In genomic region chr16:4293822-4294457, GRCh38 we compare ENCODE assay signal across 8 cellular contexts. TPM values are rescaled to one million over a fixed set of nuclear protein-coding genes. Genes with fewer than 3 reads are reported as not detected.
DNase-seq lines count a peak whose midpoint lies in the region; ATAC-seq and TF ChIP-seq lines count a peak whose summit lies in the region.

No MANE protein-coding gene starts in this region.

- POLR2A ChIA-PET in CD8-positive, alpha-beta T cell (lab: Charles Lee): no interaction called here

- H3K36me3 Mint-ChIP-seq in CD8-positive, alpha-beta T cell: no peaks in the 10 kb centered on the region

- H3K36me3 ChIP-seq in left ventricle myocardium inferior (no peaks in the 10 kb centered on the region), gastrocnemius medialis (no peaks in the 10 kb centered on the region)
- no peaks in the 10 kb centered on the region for H3K36me3 ChIP-seq in CD8-positive, alpha-beta T cell (ENCODE audit: insufficient read depth, low read length)

- peak overlapping the region; percentile 52 for H3K27ac ChIP-seq in left ventricle myocardium inferior (replicated peaks)
- peak overlapping the region; percentile 66 to 79 (median 71) for H3K27ac ChIP-seq in gastrocnemius medialis
- no peak overlapping the region for H3K27ac ChIP-seq in CD8-positive, alpha-beta T cell (ENCODE audit: low read depth, low read length)

- H3K27me3 ChIP-seq in left ventricle myocardium inferior (ENCODE audit: low read depth): no peaks in the 10 kb centered on the region
- no peaks in the 10 kb centered on the region for H3K27me3 ChIP-seq in gastrocnemius medialis
- no peaks in the 10 kb centered on the region for H3K27me3 ChIP-seq in CD8-positive, alpha-beta T cell (ENCODE audit: insufficient read depth, low read length)

- peak; percentile 88 to 89 for ATAC-seq in gastrocnemius medialis
- ATAC-seq in CD8-positive, alpha-beta T cell: no peak
- ATAC-seq in GM19395 (IDR thresholded peaks at IDR 0.05; ENCODE audit: unreplicated experiment): no peak

- no peak for TF ChIP-seq POLR2A in gastrocnemius medialis (IDR thresholded peaks at IDR 0.05)
- TF ChIP-seq POLR2A in erythroblast (IDR thresholded peaks at IDR 0.05; ENCODE audit: low read length): no peak

- H3K4me1 ChIP-seq in left ventricle myocardium inferior: peaks cover 40% of the 10 kb centered on the region
- H3K4me1 ChIP-seq in gastrocnemius medialis: peaks cover 38 to 54% of the 10 kb centered on the region in 2 donors
- H3K4me1 ChIP-seq in CD8-positive, alpha-beta T cell (ENCODE audit: insufficient read depth, low read length): peaks cover 2% of the 10 kb centered on the region

- CTCF ChIA-PET in CD8-positive, alpha-beta T cell (lab: Charles Lee): interaction anchor here (0.8 to 1.5 kb wide), 2 partner anchors 29 to 36 kb away, joined by 3 to 5 read pairs; no protein-coding TSS in a partner anchor

- no peak overlapping the region for H3K27ac Mint-ChIP-seq in CD8-positive, alpha-beta T cell

- DNase-seq in NCI-H187 (lab: John Stamatoyannopoulos, UW) (peak; percentile 44 to 66), NCI-H187 treated with DMSO at 0.1 percent for 48 hours (lab: John Stamatoyannopoulos, UW) (no peak), T1000 (lab: John Stamatoyannopoulos, UW) (peak; percentile 54), left ventricle myocardium inferior (peak; percentile 46), gastrocnemius medialis (peak; percentile 66 to 80), erythroblast (lab: John Stamatoyannopoulos, UW) (no peak)
- no peak for DNase-seq in CD8-positive, alpha-beta T cell

- no peaks in the 10 kb centered on the region for H3K9me3 ChIP-seq in left ventricle myocardium inferior (replicated peaks)
- H3K9me3 ChIP-seq in gastrocnemius medialis: no peaks in the 10 kb centered on the region
- no peaks in the 10 kb centered on the region for H3K9me3 ChIP-seq in CD8-positive, alpha-beta T cell (ENCODE audit: low read length)

- TF ChIP-seq CTCF in left ventricle myocardium inferior (IDR thresholded peaks at IDR 0.05; ENCODE audit: borderline replicate concordance) (no peak), gastrocnemius medialis (IDR thresholded peaks at IDR 0.05 in 4 of 5, conservative IDR thresholded peaks at IDR 0.05 in 1 of 5) (no peak)
- TF ChIP-seq CTCF in CD8-positive, alpha-beta T cell (IDR thresholded peaks at IDR 0.05): no peak

- no peaks in the 10 kb centered on the region for H3K27me3 Mint-ChIP-seq in CD8-positive, alpha-beta T cell (ENCODE audit: low read depth)

- intact Hi-C loops in left ventricle myocardium inferior (cut with micrococcal nuclease) (no loop called here), gastrocnemius medialis (cut with DNase I; ENCODE audit: low total_unique reads) (no loop called here)
- intact Hi-C loops in CD8-positive, alpha-beta T cell (cut with DNase I, micrococcal nuclease): no loop called here

- in situ Hi-C loops in gastrocnemius medialis (cut with MboI; ENCODE audit: low sequenced_read_pairs in 4 of 4): loop anchor here in 1 of 4 donors (5.0 kb wide), 2 partner anchors 38 to 103 kb away; no protein-coding TSS in a partner anchor

- no peaks in the 10 kb centered on the region for H3K9me3 Mint-ChIP-seq in CD8-positive, alpha-beta T cell

- peak overlapping the region; percentile 30 for H3K4me3 ChIP-seq in left ventricle myocardium inferior
- peak overlapping the region in 3 of 4 donors; percentile 4 to 13 (median 5) for H3K4me3 ChIP-seq in gastrocnemius medialis
- H3K4me3 ChIP-seq in CD8-positive, alpha-beta T cell (ENCODE audit: low read depth, low read length): no peak overlapping the region

- peaks cover 2% of the 10 kb centered on the region for H3K4me1 Mint-ChIP-seq in CD8-positive, alpha-beta T cell (ENCODE audit: low read depth)

- H3K4me3 Mint-ChIP-seq in CD8-positive, alpha-beta T cell: no peak overlapping the region

RNA-seq across cellular contexts. Expression of gene TFAP4, which starts 21.1 kb away (rescaled TPM):
- total RNA-seq in left ventricle myocardium inferior: 2.6 TPM
- total RNA-seq in gastrocnemius medialis: 1 to 10 TPM; 3.2 to 5.0 (median 4.1) TPM
- total RNA-seq in CD8-positive, alpha-beta T cell: 1 to 10 TPM; 8.5 to 9.8 TPM

RNA-seq across cellular contexts. Expression of gene GLIS2, which starts 21.9 kb away (rescaled TPM):
- total RNA-seq in left ventricle myocardium inferior: 17.2 TPM
- under 1 TPM in 3 of 4 donors, not detected in 1; 0.81 to 0.95 (median 0.95) TPM for total RNA-seq in gastrocnemius medialis
- not detected for total RNA-seq in CD8-positive, alpha-beta T cell

RNA-seq across cellular contexts. Expression of gene SRL, which starts 52.1 kb away (rescaled TPM):
- total RNA-seq in left ventricle myocardium inferior (445 TPM), gastrocnemius medialis (100 to 1,000 TPM; 184 to 519 (median 364) TPM)
- total RNA-seq in CD8-positive, alpha-beta T cell: not detected

RNA-seq across cellular contexts. Expression of gene PAM16, which starts 57.2 kb away (rescaled TPM):
- total RNA-seq in left ventricle myocardium inferior: 67.3 TPM
- total RNA-seq in gastrocnemius medialis: 100 to 1,000 TPM; 112 to 174 (median 132) TPM
- total RNA-seq in CD8-positive, alpha-beta T cell: 10 to 100 TPM; 30.9 to 31.4 TPM

Comparison
In these comparisons a context has a peak if more than half of its experiments do, and no peak if none do; other contexts are left out.
1. DNase-seq: peak in NCI-H187 (2 of 2), T1000 (single experiment), left ventricle myocardium inferior (single experiment) and gastrocnemius medialis (2 of 2); none in NCI-H187 treated with DMSO at 0.1 percent for 48 hours (single experiment), erythroblast (0 of 2) and CD8-positive, alpha-beta T cell (0 of 7).
2. ATAC-seq: peak in gastrocnemius medialis (2 of 2); none in CD8-positive, alpha-beta T cell (single experiment) and GM19395 (single experiment).
3. RNA of gene SRL, which starts 52.1 kb away (total RNA-seq): 184 to 519 TPM in gastrocnemius medialis and 445 TPM in left ventricle myocardium inferior (single experiment); not detected in CD8-positive, alpha-beta T cell; every median in the first group is over 100 times any median in the second.